1 cellular context compared by ENCODE assay signal in the genomic region with DNA sequence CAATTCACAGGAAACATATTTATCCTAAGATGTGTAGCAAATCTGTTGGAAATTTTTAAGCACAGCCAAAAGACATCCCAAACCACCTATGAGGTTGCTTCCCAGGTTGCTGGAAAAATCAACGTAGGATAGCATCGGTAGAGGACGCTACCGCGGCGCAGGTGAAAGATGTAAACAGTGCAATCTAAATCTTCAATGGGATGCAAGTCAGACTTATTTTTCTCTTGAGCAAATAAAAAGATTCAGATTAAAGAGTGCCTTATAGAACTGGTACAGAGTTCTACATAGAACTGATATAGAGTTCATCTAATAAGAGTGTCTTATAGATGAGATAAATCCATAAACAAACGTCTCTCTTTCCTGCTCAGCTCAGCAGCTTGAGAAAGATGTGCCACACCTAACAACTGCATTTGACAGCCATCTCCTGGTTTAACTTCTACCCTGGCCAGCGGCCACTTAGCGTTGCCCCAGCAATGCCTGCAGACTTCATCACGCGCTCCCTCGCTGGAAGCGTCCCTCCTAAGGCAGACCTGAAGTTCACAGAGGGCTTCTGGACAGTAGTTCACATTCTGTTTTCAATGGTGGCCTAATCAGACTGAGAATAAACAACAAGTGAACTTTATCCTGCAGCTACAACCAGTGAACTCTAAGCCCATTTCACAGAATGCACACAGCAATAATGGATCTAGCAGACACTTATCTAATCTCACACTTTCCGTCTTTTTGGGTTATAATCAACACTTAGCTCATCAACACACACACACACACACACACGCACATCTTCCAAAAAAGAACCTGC.
A peak's percentile ranks its signal among the peaks of the same experiment; 100 is the strongest.
TF ChIP-seq lines count a peak whose summit lies in the region.

No MANE protein-coding gene starts in this region.

TF ChIP-seq in HepG2, 621 proteins besides CTCF, POLR2A, EP300 and RAD21 (continued from another document and continues in another):
- TF ChIP-seq MEIS1 (CRISPR knock-in tag; IDR thresholded peaks at IDR 0.05; ENCODE audit: borderline replicate concordance) (no peak), BCLAF1 (IDR thresholded peaks at IDR 0.05) (no peak), GATA4 (IDR thresholded peaks at IDR 0.05; ENCODE audit: borderline replicate concordance, low read depth) (peak; percentile 72; the same call in 1 of the 2 replicates), ATF6 (CRISPR knock-in tag; conservative IDR thresholded peaks at IDR 0.05) (no peak; the same call in 1 of the 2 replicates), PBX3 (CRISPR knock-in tag; IDR thresholded peaks at IDR 0.05; ENCODE audit: borderline replicate concordance) (no peak), MYNN (CRISPR knock-in tag; IDR thresholded peaks at IDR 0.05; ENCODE audit: low read depth) (no peak), SMAD1 (CRISPR knock-in tag; IDR thresholded peaks at IDR 0.05; ENCODE audit: borderline replicate concordance, low read depth) (no peak), TARDBP (CRISPR knock-in tag; IDR thresholded peaks at IDR 0.05) (peak; percentile 75), ZNF772 (CRISPR knock-in tag; IDR thresholded peaks at IDR 0.05) (0 out of 2 replicates have a peak, but pooled peaks have one; percentile 6), ZNF768 (CRISPR knock-in tag; IDR thresholded peaks at IDR 0.05) (no peak), RNF2 (conservative IDR thresholded peaks at IDR 0.05; ENCODE audit: low read depth) (no peak), DNMT3B (CRISPR knock-in tag; conservative IDR thresholded peaks at IDR 0.05) (no peak), HOXD1 (CRISPR knock-in tag; IDR thresholded peaks at IDR 0.05) (0 out of 2 replicates have a peak, but pooled peaks have one; percentile 46), ZFP36 (IDR thresholded peaks at IDR 0.05; ENCODE audit: borderline replicate concordance, low read depth, low read length, partially characterized antibody) (no peak), SOX13 (IDR thresholded peaks at IDR 0.05) (no peak; the same call in 1 of the 2 replicates), SOX13 (CRISPR knock-in tag; conservative IDR thresholded peaks at IDR 0.05 in 1 of 2, IDR thresholded peaks at IDR 0.05 in 1 of 2) (peak in 1 of 2 experiments; percentile 62; a peak in 2 of 4 replicates), JUND (CRISPR knock-in tag; IDR thresholded peaks at IDR 0.05) (no peak), TOE1 (CRISPR knock-in tag; IDR thresholded peaks at IDR 0.05) (no peak), ATF2 (CRISPR knock-in tag; IDR thresholded peaks at IDR 0.05) (no peak), ZNF737 (CRISPR knock-in tag; IDR thresholded peaks at IDR 0.05; ENCODE audit: borderline replicate concordance) (no peak), SMAD9 (CRISPR knock-in tag; IDR thresholded peaks at IDR 0.05) (0 out of 2 replicates have a peak, but pooled peaks have one; percentile 38), ZNF253 (CRISPR knock-in tag; IDR thresholded peaks at IDR 0.05; ENCODE audit: borderline replicate concordance) (no peak), ZNF383 (CRISPR knock-in tag; IDR thresholded peaks at IDR 0.05; ENCODE audit: borderline replicate concordance) (no peak), HOXA9 (CRISPR knock-in tag; IDR thresholded peaks at IDR 0.05; ENCODE audit: borderline replicate concordance) (no peak), GZF1 (CRISPR knock-in tag; IDR thresholded peaks at IDR 0.05) (no peak), ZNF550 (CRISPR knock-in tag; IDR thresholded peaks at IDR 0.05; ENCODE audit: borderline replicate concordance) (no peak), TAF15 (IDR thresholded peaks at IDR 0.05; ENCODE audit: low read depth, low read length, poor library complexity, severe bottlenecking) (no peak), TP53 (CRISPR knock-in tag; conservative IDR thresholded peaks at IDR 0.05) (no peak), CREB1 (IDR thresholded peaks at IDR 0.05) (no peak), CREB1 (CRISPR knock-in tag; IDR thresholded peaks at IDR 0.05) (no peak), JUN (CRISPR knock-in tag; IDR thresholded peaks at IDR 0.05) (no peak; the same call in 1 of the 2 replicates), GFI1 (CRISPR knock-in tag; IDR thresholded peaks at IDR 0.05; ENCODE audit: borderline replicate concordance) (no peak; the same call in 1 of the 2 replicates), ZNF276 (CRISPR knock-in tag; IDR thresholded peaks at IDR 0.05; ENCODE audit: low read depth) (0 out of 2 replicates have a peak, but pooled peaks have one; percentile 6), ARHGAP35 (CRISPR knock-in tag; IDR thresholded peaks at IDR 0.05; ENCODE audit: borderline replicate concordance) (no peak), ATF7-NPFF (CRISPR knock-in tag; IDR thresholded peaks at IDR 0.05; ENCODE audit: low read depth) (no peak), SYNCRIP (IDR thresholded peaks at IDR 0.05; ENCODE audit: insufficient read depth, low read depth, low read length) (no peak), ZSCAN12 (CRISPR knock-in tag; IDR thresholded peaks at IDR 0.05) (no peak), ZFP36L2 (CRISPR knock-in tag; IDR thresholded peaks at IDR 0.05) (no peak), SNAI1 (CRISPR knock-in tag; IDR thresholded peaks at IDR 0.05; ENCODE audit: borderline replicate concordance) (no peak), NCOA5 (CRISPR knock-in tag; IDR thresholded peaks at IDR 0.05) (0 out of 2 replicates have a peak, but pooled peaks have one; percentile 53), SIN3A (IDR thresholded peaks at IDR 0.05; ENCODE audit: borderline replicate concordance, low read depth, low read length) (peak; percentile 5; the same call in 1 of the 2 replicates), ARNT2 (CRISPR knock-in tag; IDR thresholded peaks at IDR 0.05; ENCODE audit: low read depth) (no peak), ZGPAT (CRISPR knock-in tag; IDR thresholded peaks at IDR 0.05) (peak; percentile 33)
- TF ChIP-seq, protein P1, sequence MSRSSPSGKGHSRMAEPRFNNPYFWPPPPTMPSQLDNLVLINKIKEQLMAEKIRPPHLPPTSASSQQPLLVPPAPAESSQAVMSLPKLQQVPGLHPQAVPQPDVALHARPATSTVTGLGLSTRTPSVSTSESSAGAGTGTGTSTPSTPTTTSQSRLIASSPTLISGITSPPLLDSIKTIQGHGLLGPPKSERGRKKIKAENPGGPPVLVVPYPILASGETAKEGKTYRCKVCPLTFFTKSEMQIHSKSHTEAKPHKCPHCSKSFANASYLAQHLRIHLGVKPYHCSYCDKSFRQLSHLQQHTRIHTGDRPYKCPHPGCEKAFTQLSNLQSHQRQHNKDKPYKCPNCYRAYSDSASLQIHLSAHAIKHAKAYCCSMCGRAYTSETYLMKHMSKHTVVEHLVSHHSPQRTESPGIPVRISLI (CRISPR knock-in tag; IDR thresholded peaks at IDR 0.05; ENCODE audit: borderline replicate concordance): no peak
- TF ChIP-seq, protein P2, sequence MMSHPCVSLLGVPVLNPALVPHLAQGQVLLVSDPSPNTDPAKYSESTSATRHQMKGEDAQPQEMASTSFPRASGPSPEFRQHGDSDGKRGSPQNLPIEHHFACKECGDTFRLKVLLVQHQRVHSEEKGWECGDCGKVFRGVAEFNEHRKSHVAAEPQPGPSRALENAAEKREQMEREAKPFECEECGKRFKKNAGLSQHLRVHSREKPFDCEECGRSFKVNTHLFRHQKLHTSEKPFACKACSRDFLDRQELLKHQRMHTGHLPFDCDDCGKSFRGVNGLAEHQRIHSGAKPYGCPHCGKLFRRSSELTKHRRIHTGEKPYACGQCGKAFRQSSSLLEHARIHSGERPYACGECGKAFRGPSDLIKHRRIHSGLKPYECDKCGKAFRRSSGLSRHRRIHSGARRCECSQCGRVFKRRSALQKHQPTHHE (CRISPR knock-in tag; IDR thresholded peaks at IDR 0.05; ENCODE audit: borderline replicate concordance): peak; percentile 74; the same call in 1 of the 2 replicates
- TF ChIP-seq, protein P3, sequence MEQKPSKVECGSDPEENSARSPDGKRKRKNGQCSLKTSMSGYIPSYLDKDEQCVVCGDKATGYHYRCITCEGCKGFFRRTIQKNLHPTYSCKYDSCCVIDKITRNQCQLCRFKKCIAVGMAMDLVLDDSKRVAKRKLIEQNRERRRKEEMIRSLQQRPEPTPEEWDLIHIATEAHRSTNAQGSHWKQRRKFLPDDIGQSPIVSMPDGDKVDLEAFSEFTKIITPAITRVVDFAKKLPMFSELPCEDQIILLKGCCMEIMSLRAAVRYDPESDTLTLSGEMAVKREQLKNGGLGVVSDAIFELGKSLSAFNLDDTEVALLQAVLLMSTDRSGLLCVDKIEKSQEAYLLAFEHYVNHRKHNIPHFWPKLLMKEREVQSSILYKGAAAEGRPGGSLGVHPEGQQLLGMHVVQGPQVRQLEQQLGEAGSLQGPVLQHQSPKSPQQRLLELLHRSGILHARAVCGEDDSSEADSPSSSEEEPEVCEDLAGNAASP (CRISPR knock-in tag; IDR thresholded peaks at IDR 0.05; ENCODE audit: borderline replicate concordance): no peak; the same call in 1 of the 2 replicates
